In the genomic region with DNA sequence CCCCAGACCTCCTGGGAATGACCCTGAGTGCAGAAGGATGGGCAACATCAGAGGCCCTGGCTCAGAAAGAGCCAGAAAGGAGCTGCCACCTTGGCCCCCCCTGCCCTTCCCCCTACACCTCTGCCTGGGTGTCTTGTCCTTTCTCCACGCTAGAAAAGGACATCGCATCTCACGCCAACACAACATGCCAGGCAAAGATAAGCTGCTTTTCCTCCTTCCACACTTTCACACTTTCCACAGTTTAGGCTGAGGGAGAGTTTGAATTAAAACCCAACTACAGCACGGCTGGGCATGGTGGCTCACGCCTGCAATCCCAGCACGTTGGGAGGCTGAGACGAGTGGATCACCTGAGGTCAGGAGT, we compare ENCODE assay signal across 18 cellular contexts.
DNase-seq lines count a peak whose midpoint lies in the region; ATAC-seq and TF ChIP-seq lines count a peak whose summit lies in the region.
"Had no signal": no experiment of that assay in that cellular context is flagged by ENCODE, and none has a peak within 500 bp of the region (broad histone marks: within the 10 kb centered on the region; RNA-seq: fewer than 3 reads in every experiment).

No MANE protein-coding gene starts in this region.

- no peak overlapping the region for H3K4me2 ChIP-seq in mesenchymal stem cell (ENCODE audit: low read length, poor library complexity, severe bottlenecking)

- BruUV-seq in Panc1 (replicated peaks; lab: Mats Ljungman, UMichigan), result no TSS peak

- ATAC-seq in Panc1 (peak; percentile 1; the same call in 1 of the 2 replicates), GM18867 (IDR thresholded peaks at IDR 0.05; ENCODE audit: unreplicated experiment) (no peak), HG03280 (IDR thresholded peaks at IDR 0.05; ENCODE audit: unreplicated experiment) (no peak)
- ATAC-seq: activated naive CD8-positive, alpha-beta T cell treated with anti-CD3 and anti-CD28 coated beads, Interleukin-2, amount 50 U/mL, for 24 hours had no signal

- H3K79me1 ChIP-seq in mesenchymal stem cell (replicated peaks; ENCODE audit: low read length, poor library complexity, severe bottlenecking), result no peaks in the 10 kb centered on the region

- peak overlapping the region; percentile 95 for H2BK12ac ChIP-seq in mesenchymal stem cell (ENCODE audit: low read length in 2 of 2)

- intact Hi-C loops in Panc1 (cut with micrococcal nuclease; ENCODE audit: unreplicated experiment), result no loop called here

- H3K23ac ChIP-seq in mesenchymal stem cell (ENCODE audit: low read length in 2 of 2), result no peak overlapping the region

- H3K27ac ChIP-seq in Panc1 (ENCODE audit: low read length) (peak overlapping the region; percentile 96), coronary artery (peak overlapping the region; percentile 65 to 86), mesenchymal stem cell (ENCODE audit: low read length, poor library complexity, severe bottlenecking) (peak overlapping the region; percentile 64), substantia nigra (ENCODE audit: low read depth, low read length, poor library complexity, severe bottlenecking) (peak overlapping the region; percentile 1)
- H3K27ac ChIP-seq: SJCRH30 had no signal

- H3K36me3 ChIP-seq in Panc1 (ENCODE audit: control insufficient read depth, insufficient read depth, low read length) (no peaks in the 10 kb centered on the region), mesenchymal stem cell (ENCODE audit: control insufficient read depth in 1 of 2, insufficient read depth in 2 of 2, low read depth in 1 of 2, low read length in 2 of 2) (no peaks in the 10 kb centered on the region)
- H3K36me3 ChIP-seq: esophagus muscularis mucosa, gastrocnemius medialis, HAP-1, SJCRH30 had no signal

- no peak overlapping the region for H3K9ac ChIP-seq in mesenchymal stem cell (ENCODE audit: low read length)

- no peak overlapping the region for H2BK15ac ChIP-seq in mesenchymal stem cell (ENCODE audit: low read depth, poor library complexity, severe bottlenecking)

- peaks cover 48% of the 10 kb centered on the region for H3K4me1 ChIP-seq in Panc1 (ENCODE audit: control insufficient read depth, insufficient read depth, low read length)
- peaks cover 43% of the 10 kb centered on the region for H3K4me1 ChIP-seq in mesenchymal stem cell (ENCODE audit: control insufficient read depth, insufficient read depth, low read depth, low read length)
- H3K4me1 ChIP-seq: HAP-1 had no signal

- DNase-seq in Panc1 (ENCODE audit: low read depth, low spot score) (no peak), coronary artery (ENCODE audit: low spot score) (no peak), mesenchymal stem cell (no peak), substantia nigra (lab: John Stamatoyannopoulos, UW) (no peak), GM13977 (ENCODE audit: low spot score) (no peak), NCI-H1930 (lab: John Stamatoyannopoulos, UW) (no peak)
- DNase-seq: activated CD4-positive, alpha-beta T cell treated with anti-CD3 and anti-CD28 coated beads, Interleukin-2, amount 10 ng/mL, durations not matched to agents 24 days and 14 days; activated naive CD8-positive, alpha-beta T cell treated with anti-CD3 and anti-CD28 coated beads, Interleukin-2, amount 50 U/mL, for 24 hours; Caco-2; central memory CD4-positive, alpha-beta T cell; effector CD4-positive, alpha-beta T cell; gastrocnemius medialis; NCI-H1417 treated with DMSO at 0.1 percent for 48 hours; SJCRH30 had no signal

- peak overlapping the region; percentile 63 to 64 for H3K4ac ChIP-seq in mesenchymal stem cell (ENCODE audit: low read depth in 1 of 2, low read length in 2 of 2)

- CTCF ChIA-PET in Panc1 (lab: Charles Lee), result interaction anchor here (0.7 to 1.1 kb wide), 4 partner anchors 8 to 292 kb away, joined by 3 to 6 read pairs (median 4); no protein-coding TSS in a partner anchor

- WGBS in mesenchymal stem cell, result 75% methylated on average over 7 of the region's 7 CpGs

- H3K9me3 ChIP-seq in Panc1 (ENCODE audit: control insufficient read depth, insufficient read depth, low read depth, low read length) (no peaks in the 10 kb centered on the region), mesenchymal stem cell (ENCODE audit: control insufficient read depth, low read length) (no peaks in the 10 kb centered on the region)
- H3K9me3 ChIP-seq: Caco-2, esophagus muscularis mucosa, gastrocnemius medialis, HAP-1, SJCRH30 had no signal

- peak overlapping the region; percentile 84 to 88 for H3K18ac ChIP-seq in mesenchymal stem cell (ENCODE audit: low read depth in 1 of 2, low read length in 2 of 2)

- peak overlapping the region; percentile 71 for H2AK5ac ChIP-seq in mesenchymal stem cell (ENCODE audit: low read length, severe bottlenecking)

- H3K27me3 ChIP-seq in Panc1 (ENCODE audit: control insufficient read depth, insufficient read depth, low read length) (no peaks in the 10 kb centered on the region), mesenchymal stem cell (ENCODE audit: control insufficient read depth in 1 of 2, insufficient read depth in 1 of 2, low read length in 2 of 2) (peaks cover 0 to 3% of the 10 kb centered on the region in 2 experiments)
- H3K27me3 ChIP-seq: esophagus muscularis mucosa, gastrocnemius medialis, SJCRH30 had no signal

- H2AFZ ChIP-seq in mesenchymal stem cell (ENCODE audit: low read depth, low read length), result no peak overlapping the region

- H4K91ac ChIP-seq in mesenchymal stem cell (ENCODE audit: low read length), result peak overlapping the region; percentile 73

- peak overlapping the region in 1 of 2 experiments; percentile 90 for H3K14ac ChIP-seq in mesenchymal stem cell (ENCODE audit: low read length in 2 of 2)

- peak overlapping the region; percentile 52 for H4K8ac ChIP-seq in mesenchymal stem cell (ENCODE audit: low read length)

- H3K4me3 ChIP-seq in Panc1 (ENCODE audit: low read depth in 2 of 2, low read length in 2 of 2) (no peak overlapping the region), coronary artery (peak overlapping the region; percentile 30), mesenchymal stem cell (ENCODE audit: insufficient read depth in 1 of 2, low read depth in 1 of 2, low read length in 2 of 2) (no peak overlapping the region)
- H3K4me3 ChIP-seq: esophagus muscularis mucosa, gastrocnemius medialis, HAP-1, SJCRH30 had no signal

- H2BK5ac ChIP-seq in mesenchymal stem cell (ENCODE audit: low read depth, low read length, poor library complexity, severe bottlenecking), result peak overlapping the region; percentile 15

- POLR2A ChIA-PET in Panc1 (lab: Charles Lee), result interaction anchor here (0.7 kb wide), 2 partner anchors 17 to 331 kb away, joined by 11 to 12 read pairs; no protein-coding TSS in a partner anchor

- TF ChIP-seq CTCF in Panc1 (IDR thresholded peaks at IDR 0.05) (no peak), coronary artery (IDR thresholded peaks at IDR 0.05) (no peak), GM13977 (IDR thresholded peaks at IDR 0.05; ENCODE audit: extremely low read depth, insufficient read depth, missing control alignments) (no peak)

- in situ Hi-C loops in Panc1 (cut with HindIII; ENCODE audit: low pct_unique_long_range_greater_than_20kb, low sequenced_read_pairs), result no loop called here
- in situ Hi-C loops in GM13977 (cut with MboI; ENCODE audit: low pct_unique_long_range_greater_than_20kb, low sequenced_read_pairs, unreplicated experiment), result no loop called here

- peak overlapping the region; percentile 76 for H2BK120ac ChIP-seq in mesenchymal stem cell (ENCODE audit: low read depth, low read length)

Comparison
In these comparisons a context has a peak if more than half of its experiments do, and no peak if none do; other contexts are left out.
1. H3K27ac ChIP-seq: peak in every context shown above with its lines; median percentile 96 in Panc1; 76 in coronary artery; 64 in mesenchymal stem cell; 1 in substantia nigra.